Comparison of ENCODE assay signal across 8 cellular contexts in genomic region chr9:75071530-75072122, GRCh38. TPM values are rescaled to one million over a fixed set of nuclear protein-coding genes. Genes with fewer than 3 reads are reported as not detected.
DNase-seq lines count a peak whose midpoint lies in the region; ATAC-seq and TF ChIP-seq lines count a peak whose summit lies in the region.

No MANE protein-coding gene starts in this region.

- peak overlapping the region; percentile 4 for H3K27ac ChIP-seq in OCI-LY7 (ENCODE audit: low read depth, low read length, poor library complexity, severe bottlenecking)
- H3K27ac ChIP-seq in uterus: no peak overlapping the region

- H2AFZ ChIP-seq in OCI-LY7 (ENCODE audit: low read length): peak overlapping the region; percentile 12; the same call in 1 of the 2 replicates

- peak overlapping the region; percentile 27 for H3K4me2 ChIP-seq in OCI-LY7 (ENCODE audit: low read length)

- H3K36me3 Mint-ChIP-seq in activated naive CD8-positive, alpha-beta T cell: peaks cover 11% of the 10 kb centered on the region

- peak; percentile 60 for DNase-seq in OCI-LY7 (ENCODE audit: low spot score)
- peak; percentile 66 to 78 for DNase-seq in stimulated activated CD4-positive, alpha-beta T cell treated with anti-CD3 and anti-CD28 coated beads, Interleukin-2, amount 100 ng/mL, for 24 hours
- DNase-seq in uterus: no peak
- DNase-seq in omental fat pad (ENCODE audit: low spot score): no peak
- DNase-seq in NCI-H1436 treated with DMSO at 0.1 percent for 48 hours (lab: John Stamatoyannopoulos, UW): no peak

- H3K9me3 ChIP-seq in OCI-LY7 (ENCODE audit: low read length): no peaks in the 10 kb centered on the region
- no peaks in the 10 kb centered on the region for H3K9me3 ChIP-seq in uterus

- H4K20me1 ChIP-seq in OCI-LY7 (ENCODE audit: insufficient read depth, low read length): no peaks in the 10 kb centered on the region

- peak overlapping the region; percentile 52 for H3K4me3 Mint-ChIP-seq in activated naive CD8-positive, alpha-beta T cell

- intact Hi-C loops in OCI-LY7 (cut with micrococcal nuclease; ENCODE audit: unreplicated experiment) (no loop called here), uterus (cut with DNase I; ENCODE audit: low total_unique reads) (loop anchor here (10.0 kb wide), 2 partner anchors 47 to 297 kb away; partner anchors contain the start of gene CARNMT1)

- H3K79me2 ChIP-seq in OCI-LY7 (ENCODE audit: insufficient read depth, low read depth, low read length): no peaks in the 10 kb centered on the region

- no peaks in the 10 kb centered on the region for H3K9me2 ChIP-seq in OCI-LY7 (ENCODE audit: insufficient read depth, low read length)

- CTCF ChIA-PET in OCI-LY7 (lab: Charles Lee; ENCODE audit: unreplicated experiment): interaction anchor here (1.0 to 1.3 kb wide), 2 partner anchors 46 to 298 kb away, joined by 3 to 4 read pairs; no protein-coding TSS in a partner anchor

- no peaks in the 10 kb centered on the region for H3K27me3 Mint-ChIP-seq in activated naive CD8-positive, alpha-beta T cell

- BruUV-seq in OCI-LY7 (replicated peaks; lab: Mats Ljungman, UMichigan): no TSS peak

- ATAC-seq in GM21737 (IDR thresholded peaks at IDR 0.05; ENCODE audit: unreplicated experiment) (peak; percentile 54), HG02970 (IDR thresholded peaks at IDR 0.05; ENCODE audit: low FRiP score, unreplicated experiment) (no peak), omental fat pad (ENCODE audit: low FRiP score) (no peak)

- H3K4me1 ChIP-seq in OCI-LY7 (ENCODE audit: insufficient read depth, low read length, poor library complexity, severe bottlenecking): peaks cover 13% of the 10 kb centered on the region
- no peaks in the 10 kb centered on the region for H3K4me1 ChIP-seq in uterus

- no peaks in the 10 kb centered on the region for H3K9me3 Mint-ChIP-seq in activated naive CD8-positive, alpha-beta T cell (ENCODE audit: low read depth)

- H3K27me3 ChIP-seq in uterus: no peaks in the 10 kb centered on the region

- POLR2A ChIA-PET in OCI-LY7 (lab: Charles Lee): interaction anchor here (0.9 to 2.6 kb wide), 3 partner anchors 14 to 44 kb away, joined by 3 to 22 read pairs (median 6); partner anchors contain the start of gene CARNMT1

- H3K4me3 ChIP-seq in OCI-LY7 (ENCODE audit: low read depth, low read length, poor library complexity, severe bottlenecking) (no peak overlapping the region), uterus (no peak overlapping the region)

- peak overlapping the region; percentile 68 for H3K27ac Mint-ChIP-seq in activated naive CD8-positive, alpha-beta T cell

- H3K36me3 ChIP-seq in OCI-LY7 (ENCODE audit: insufficient read depth, low read length) (peaks cover 6% of the 10 kb centered on the region; the same call in 1 of the 2 replicates), uterus (no peaks in the 10 kb centered on the region)

- peaks cover 32% of the 10 kb centered on the region for H3K4me1 Mint-ChIP-seq in activated naive CD8-positive, alpha-beta T cell (ENCODE audit: low read depth)

- TF ChIP-seq CTCF in OCI-LY7 (conservative IDR thresholded peaks at IDR 0.05; ENCODE audit: low read length): no peak
- no peak for TF ChIP-seq CTCF in uterus (IDR thresholded peaks at IDR 0.05)
- no peak for TF ChIP-seq CTCF in omental fat pad (IDR thresholded peaks at IDR 0.05)

- TF ChIP-seq POLR2A in uterus (IDR thresholded peaks at IDR 0.05): no peak

RNA-seq across cellular contexts. Expression of gene NMRK1, which starts 16.3 kb away (rescaled TPM):
- total RNA-seq in OCI-LY7 (2014; rRNA removed; shearing (Covaris generic)): 17.0 and 26.0 TPM in 2 replicates
- 32.8 and 33.2 TPM in 2 replicates for total RNA-seq in OCI-LY7 (2022)
- total RNA-seq in uterus: 10 to 100 TPM in 3 of 4 donors, 1 to 10 TPM in 1; 1.3 to 32.5 (median 15.6) TPM
- total RNA-seq in omental fat pad: 10 to 100 TPM; 13.6 to 42.6 (median 24.0) TPM

RNA-seq across cellular contexts. Expression of gene OSTF1, which starts 16.7 kb away (rescaled TPM):
- total RNA-seq in OCI-LY7 (2014; rRNA removed; shearing (Covaris generic)): 37.3 and 49.9 TPM in 2 replicates
- 51.7 and 58.1 TPM in 2 replicates for total RNA-seq in OCI-LY7 (2022)
- total RNA-seq in uterus: 10 to 100 TPM in 3 of 4 donors, 1 to 10 TPM in 1; 3.3 to 54.4 (median 32.2) TPM
- total RNA-seq in omental fat pad: 10 to 100 TPM; 30.7 to 58.6 (median 37.3) TPM

RNA-seq across cellular contexts. Expression of gene CARNMT1, which starts 43.5 kb away (rescaled TPM):
- total RNA-seq in OCI-LY7 (2014; rRNA removed; shearing (Covaris generic)): 26.8 and 29.1 TPM in 2 replicates
- 40.3 and 49.0 TPM in 2 replicates for total RNA-seq in OCI-LY7 (2022)
- 10 to 100 TPM; 19.2 to 74.3 (median 22.8) TPM for total RNA-seq in uterus
- 10 to 100 TPM; 14.7 to 20.0 (median 19.4) TPM for total RNA-seq in omental fat pad

Comparison
In these comparisons a context has a peak if more than half of its experiments do, and no peak if none do; other contexts are left out.
1. DNase-seq: peak in OCI-LY7 (single experiment) and stimulated activated CD4-positive, alpha-beta T cell treated with anti-CD3 and anti-CD28 coated beads, Interleukin-2, amount 100 ng/mL, for 24 hours (2 of 2); none in uterus (0 of 2), omental fat pad (single experiment) and NCI-H1436 treated with DMSO at 0.1 percent for 48 hours (single experiment).